ENCODE assay signal across 8 cellular contexts in genomic region chr14:92039720-92040430, GRCh38. TPM values are rescaled to one million over a fixed set of nuclear protein-coding genes. Genes with fewer than 3 reads are reported as not detected.
DNase-seq lines count a peak whose midpoint lies in the region; ATAC-seq and TF ChIP-seq lines count a peak whose summit lies in the region.

Gene TRIP11, minus strand, starts transcription at chr14:92040059. Its CDS starts 374 bp downstream, at chr14:92039685.

- peak within 1 kb of the TSS; percentile 94 for H3K4me3 Mint-ChIP-seq in activated naive CD8-positive, alpha-beta T cell
- peak within 1 kb of the TSS; percentile 99 for H3K4me3 Mint-ChIP-seq in glutamatergic neuron (ENCODE audit: unreplicated experiment)
- peak within 1 kb of the TSS; percentile 99 for H3K4me3 Mint-ChIP-seq in osteocyte (ENCODE audit: unreplicated experiment)

- no peaks in the 10 kb centered on the region for H3K9me3 Mint-ChIP-seq in activated naive CD8-positive, alpha-beta T cell (ENCODE audit: low read depth)
- peaks cover 5% of the 10 kb centered on the region for H3K9me3 Mint-ChIP-seq in glutamatergic neuron (ENCODE audit: unreplicated experiment)
- no peaks in the 10 kb centered on the region for H3K9me3 Mint-ChIP-seq in osteocyte (ENCODE audit: unreplicated experiment)

- TF ChIP-seq CTCF in glutamatergic neuron (IDR thresholded peaks at IDR 0.05; ENCODE audit: partially characterized antibody, unreplicated experiment) = no peak
- no peak for TF ChIP-seq CTCF in osteocyte (IDR thresholded peaks at IDR 0.05)

- no peaks in the 10 kb centered on the region for H3K9me3 ChIP-seq in thymus (ENCODE audit: control insufficient read depth)

- peaks cover 6% of the 10 kb centered on the region for H3K36me3 Mint-ChIP-seq in activated naive CD8-positive, alpha-beta T cell
- H3K36me3 Mint-ChIP-seq in glutamatergic neuron (ENCODE audit: unreplicated experiment) (no peaks in the 10 kb centered on the region), osteocyte (ENCODE audit: unreplicated experiment) (peaks cover 3% of the 10 kb centered on the region)

- peaks cover 43% of the 10 kb centered on the region for H3K4me1 Mint-ChIP-seq in activated naive CD8-positive, alpha-beta T cell (ENCODE audit: low read depth)
- H3K4me1 Mint-ChIP-seq in glutamatergic neuron (ENCODE audit: low read depth, unreplicated experiment) = peaks cover 10% of the 10 kb centered on the region
- H3K4me1 Mint-ChIP-seq in osteocyte (ENCODE audit: unreplicated experiment) = peaks cover 32% of the 10 kb centered on the region

- no peaks in the 10 kb centered on the region for H3K27me3 ChIP-seq in thymus (ENCODE audit: control insufficient read depth, insufficient read depth)

- H3K4me3 ChIP-seq in GM08714 (ENCODE audit: low read length) (peak within 1 kb of the TSS; percentile 85), thymus (ENCODE audit: low read length) (peak within 1 kb of the TSS; percentile 73)

- ATAC-seq in HG02588 (IDR thresholded peaks at IDR 0.05; ENCODE audit: unreplicated experiment) = peak; percentile 96

- H3K36me3 ChIP-seq in thymus (ENCODE audit: control insufficient read depth, insufficient read depth) = peaks cover 5% of the 10 kb centered on the region

- H3K27ac ChIP-seq in thymus (ENCODE audit: low read depth) = peak within 1 kb of the TSS; percentile 96

- H3K27me3 Mint-ChIP-seq in activated naive CD8-positive, alpha-beta T cell = no peaks in the 10 kb centered on the region
- H3K27me3 Mint-ChIP-seq in glutamatergic neuron (ENCODE audit: unreplicated experiment) (no peaks in the 10 kb centered on the region), osteocyte (ENCODE audit: unreplicated experiment) (no peaks in the 10 kb centered on the region)

- peak within 1 kb of the TSS; percentile 99 for H3K27ac Mint-ChIP-seq in activated naive CD8-positive, alpha-beta T cell
- peak within 1 kb of the TSS; percentile 97 for H3K27ac Mint-ChIP-seq in glutamatergic neuron (ENCODE audit: unreplicated experiment)
- H3K27ac Mint-ChIP-seq in osteocyte (ENCODE audit: unreplicated experiment) = peak within 1 kb of the TSS; percentile 99

- peak; percentile 86 for DNase-seq in NCI-H1092 (lab: John Stamatoyannopoulos, UW)
- DNase-seq in SKM-1 treated with dmso at 0.1 percent for 144 hours (lab: John Stamatoyannopoulos, UW; ENCODE audit: unreplicated experiment) = peak; percentile 25
- peak; percentile 97 for DNase-seq in glutamatergic neuron
- DNase-seq in osteocyte (ENCODE audit: extremely low spot score, unreplicated experiment) = peak; percentile 97

- H3K4me1 ChIP-seq in thymus (ENCODE audit: control insufficient read depth, insufficient read depth, low read length) = peaks cover 22% of the 10 kb centered on the region

- under 1% methylated on average over 57 of the region's 57 CpGs for WGBS in thymus

RNA-seq across cellular contexts. Expression of gene TRIP11, which starts in this region (rescaled TPM):
- total RNA-seq in glutamatergic neuron (ENCODE audit: unreplicated experiment) (33.8 TPM), osteocyte (74.8 and 75.1 TPM in 2 replicates)
- 6.0 TPM for polyA plus RNA-seq in thymus

Comparison
In these comparisons a context has a peak if more than half of its experiments do, and no peak if none do; other contexts are left out.
1. Peak in every context shown above with its lines: DNase-seq, ATAC-seq, H3K4me3 ChIP-seq and H3K27ac ChIP-seq.
2. DNase-seq: peak in every context shown above with its lines; median percentile 97 in glutamatergic neuron; 97 in osteocyte; 86 in NCI-H1092; 25 in SKM-1 treated with dmso at 0.1 percent for 144 hours.